Comparison of ENCODE assay signal across 21 cellular contexts in genomic region chr15:62914461-62915079, GRCh38.
DNase-seq lines count a peak whose midpoint lies in the region; ATAC-seq and TF ChIP-seq lines count a peak whose summit lies in the region.
"Had no signal": no experiment of that assay in that cellular context is flagged by ENCODE, and none has a peak within 500 bp of the region (broad histone marks: within the 10 kb centered on the region; RNA-seq: fewer than 3 reads in every experiment).

No MANE protein-coding gene starts in this region.

- POLR2A ChIA-PET in Caco-2 (lab: Charles Lee), result no interaction called here

- H3K9me3 ChIP-seq in Caco-2, result no peaks in the 10 kb centered on the region
- H3K9me3 ChIP-seq in HUES64 (ENCODE audit: insufficient read depth, low read depth, low read length), result no peaks in the 10 kb centered on the region
- no peaks in the 10 kb centered on the region for H3K9me3 ChIP-seq in osteoblast (ENCODE audit: low read depth, low read length)
- no peaks in the 10 kb centered on the region for H3K9me3 ChIP-seq in GM23248 (ENCODE audit: low read depth)
- H3K9me3 ChIP-seq: SJCRH30 had no signal

- no peak for ATAC-seq in GM21381 (IDR thresholded peaks at IDR 0.05; ENCODE audit: unreplicated experiment)
- ATAC-seq in stimulated activated naive CD8-positive, alpha-beta T cell treated with anti-CD3 and anti-CD28 coated beads, Interleukin-15, amount 100 ng/mL, for 72 hours, result no peak
- ATAC-seq: HCT116 had no signal

- no peak overlapping the region for H3K4me3 Mint-ChIP-seq in Caco-2 (ENCODE audit: unreplicated experiment)
- no peak overlapping the region for H3K4me3 Mint-ChIP-seq in stimulated activated naive CD8-positive, alpha-beta T cell treated with anti-CD3 and anti-CD28 coated beads, Interleukin-15, amount 100 ng/mL, for 72 hours
- H3K4me3 Mint-ChIP-seq: CD14-positive monocyte had no signal

- H3K36me3 Mint-ChIP-seq in Caco-2 (ENCODE audit: insufficient read depth, unreplicated experiment), result no peaks in the 10 kb centered on the region
- H3K36me3 Mint-ChIP-seq: CD14-positive monocyte had no signal

- TF ChIP-seq CTCF in Caco-2 (IDR thresholded peaks at IDR 0.05; ENCODE audit: insufficient read depth in 1 of 2, low read depth in 1 of 2, low read length in 1 of 2, severe bottlenecking in 1 of 2, unreplicated experiment in 1 of 2) (no peak), osteoblast (IDR thresholded peaks at IDR 0.05; ENCODE audit: extremely low read depth, low read depth, low read length) (no peak)

- H3K4me3 ChIP-seq in Caco-2 (ENCODE audit: low read depth, low read length) (no peak overlapping the region), HUES64 (ENCODE audit: low read length) (peak overlapping the region; percentile 6; the same call in 1 of the 2 replicates), osteoblast (ENCODE audit: insufficient read depth, low read length) (no peak overlapping the region), H7 (ENCODE audit: insufficient read depth, low read depth, low read length) (no peak overlapping the region), GM23248 (no peak overlapping the region)
- H3K4me3 ChIP-seq: SJCRH30 had no signal

- peak overlapping the region; percentile 20 for H3K27ac Mint-ChIP-seq in Caco-2 (ENCODE audit: unreplicated experiment)
- H3K27ac Mint-ChIP-seq in stimulated activated naive CD8-positive, alpha-beta T cell treated with anti-CD3 and anti-CD28 coated beads, Interleukin-15, amount 100 ng/mL, for 72 hours, result no peak overlapping the region
- H3K27ac Mint-ChIP-seq: CD14-positive monocyte had no signal

- no peaks in the 10 kb centered on the region for H3K79me2 ChIP-seq in osteoblast (ENCODE audit: insufficient read depth, low read length)
- H3K79me2 ChIP-seq in GM23248 (ENCODE audit: insufficient read depth), result no peaks in the 10 kb centered on the region

- H3K36me3 ChIP-seq in Caco-2 (ENCODE audit: control insufficient read depth, insufficient read depth, low read length) (no peaks in the 10 kb centered on the region), HUES64 (ENCODE audit: insufficient read depth, low read length) (no peaks in the 10 kb centered on the region), osteoblast (ENCODE audit: insufficient read depth, low read length) (no peaks in the 10 kb centered on the region), H7 (replicated peaks; ENCODE audit: control insufficient read depth, insufficient read depth, low read length) (no peaks in the 10 kb centered on the region), GM23248 (ENCODE audit: low read depth) (no peaks in the 10 kb centered on the region)
- H3K36me3 ChIP-seq: SJCRH30 had no signal

- H3K9ac ChIP-seq in HUES64 (ENCODE audit: low read depth, low read length) (no peak overlapping the region), GM23248 (no peak overlapping the region)

- CTCF ChIA-PET in Caco-2 (lab: Charles Lee), result interaction anchor here (1.1 kb wide), 1 partner anchor 35 kb away, joined by 3 read pairs; no protein-coding TSS in a partner anchor

- H3K27me3 ChIP-seq in Caco-2 (replicated peaks; ENCODE audit: control insufficient read depth, insufficient read depth, low read length) (no peaks in the 10 kb centered on the region), HUES64 (ENCODE audit: insufficient read depth, low read length) (no peaks in the 10 kb centered on the region), osteoblast (ENCODE audit: insufficient read depth, low read length) (no peaks in the 10 kb centered on the region), H7 (ENCODE audit: control insufficient read depth, insufficient read depth, low read length) (no peaks in the 10 kb centered on the region), GM23248 (replicated peaks; ENCODE audit: insufficient read depth) (no peaks in the 10 kb centered on the region)
- H3K27me3 ChIP-seq: SJCRH30 had no signal

- 83% methylated on average over 7 of the region's 7 CpGs for WGBS in HUES64
- 86 to 91% methylated on average over 7 of the region's 7 CpGs for WGBS in GM23248 (ENCODE audit: low coverage in 1 of 2, low lambda C conversion rate in 2 of 2, missing lambda C conversion rate in 2 of 2), 2 experiments

- in situ Hi-C loops in GM23248 (cut with MboI), result no loop called here

- peaks cover 8% of the 10 kb centered on the region for H3K9me3 Mint-ChIP-seq in Caco-2 (ENCODE audit: unreplicated experiment)
- H3K9me3 Mint-ChIP-seq in stimulated activated naive CD8-positive, alpha-beta T cell treated with anti-CD3 and anti-CD28 coated beads, Interleukin-15, amount 100 ng/mL, for 72 hours, result no peaks in the 10 kb centered on the region

- H4K20me1 ChIP-seq in osteoblast (ENCODE audit: insufficient read depth, low read length) (no peaks in the 10 kb centered on the region), GM23248 (ENCODE audit: insufficient read depth) (no peaks in the 10 kb centered on the region)

- no peaks in the 10 kb centered on the region for H3K9me2 ChIP-seq in GM23248 (ENCODE audit: insufficient read depth)

- peaks cover 24% of the 10 kb centered on the region for H3K4me1 Mint-ChIP-seq in Caco-2 (ENCODE audit: low read depth, unreplicated experiment)
- H3K4me1 Mint-ChIP-seq in stimulated activated naive CD8-positive, alpha-beta T cell treated with anti-CD3 and anti-CD28 coated beads, Interleukin-15, amount 100 ng/mL, for 72 hours, result no peaks in the 10 kb centered on the region
- H3K4me1 Mint-ChIP-seq: CD14-positive monocyte had no signal

- BruUV-seq in Caco-2 (replicated peaks; lab: Mats Ljungman, UMichigan), result no TSS peak

- peaks cover 11% of the 10 kb centered on the region; the same call in 1 of the 2 replicates for H3K4me1 ChIP-seq in Caco-2
- peaks cover 31% of the 10 kb centered on the region for H3K4me1 ChIP-seq in HUES64 (ENCODE audit: insufficient read depth, low read length)
- H3K4me1 ChIP-seq in osteoblast (ENCODE audit: insufficient read depth, low read length), result peaks cover 7% of the 10 kb centered on the region
- H3K4me1 ChIP-seq in GM23248 (ENCODE audit: insufficient read depth), result no peaks in the 10 kb centered on the region

- intact Hi-C loops in Caco-2 (cut with micrococcal nuclease; ENCODE audit: unreplicated experiment), result no loop called here

- H3K27ac ChIP-seq in HUES64 (ENCODE audit: low read depth, low read length) (peak overlapping the region; percentile 59), osteoblast (ENCODE audit: low read depth, low read length) (no peak overlapping the region), GM23248 (no peak overlapping the region)
- H3K27ac ChIP-seq: SJCRH30 had no signal

- no peak overlapping the region for H3K4me2 ChIP-seq in osteoblast (ENCODE audit: insufficient read depth, low read length)
- no peak overlapping the region for H3K4me2 ChIP-seq in GM23248 (ENCODE audit: unreplicated experiment)

- no peak overlapping the region for H2AFZ ChIP-seq in osteoblast (ENCODE audit: low read length)
- no peak overlapping the region for H2AFZ ChIP-seq in GM23248

- H3K27me3 Mint-ChIP-seq in Caco-2 (ENCODE audit: insufficient read depth, unreplicated experiment), result no peaks in the 10 kb centered on the region
- peaks cover 19% of the 10 kb centered on the region for H3K27me3 Mint-ChIP-seq in stimulated activated naive CD8-positive, alpha-beta T cell treated with anti-CD3 and anti-CD28 coated beads, Interleukin-15, amount 100 ng/mL, for 72 hours

- DNase-seq in Caco-2 (peak in 1 of 2 experiments; percentile 41), iPS DF 19.7 (ENCODE audit: low read depth, low spot score) (peak; percentile 69), osteoblast (ENCODE audit: insufficient read length, low spot score, missing footprints) (peak; percentile 5), H7 (no peak), GM23248 (no peak)
- no peak for DNase-seq in stimulated activated naive CD8-positive, alpha-beta T cell treated with anti-CD3 and anti-CD28 coated beads, Interleukin-15, amount 100 ng/mL, for 72 hours
- DNase-seq: 8988T; DMS53; GF-D8; Kasumi-1; NCI-H1694; NCI-H2081; NCI-H2171; NCI-H345; NCI-H774; NK-92 treated with Interleukin-12 subunit alpha and Interleukin-12 subunit beta, amount 100 ng/mL, for 24 hours; SJCRH30 had no signal

- H3F3A ChIP-seq in GM23248 (ENCODE audit: insufficient read depth), result no peaks in the 10 kb centered on the region

Comparison
In these comparisons a context has a peak if more than half of its experiments do, and no peak if none do; other contexts are left out.
1. DNase-seq: peak in iPS DF 19.7 (single experiment) and osteoblast (single experiment); none in stimulated activated naive CD8-positive, alpha-beta T cell treated with anti-CD3 and anti-CD28 coated beads, Interleukin-15, amount 100 ng/mL, for 72 hours (0 of 2), H7 (single experiment) and GM23248 (single experiment).